13 cellular contexts compared by ENCODE assay signal in the genomic region with DNA sequence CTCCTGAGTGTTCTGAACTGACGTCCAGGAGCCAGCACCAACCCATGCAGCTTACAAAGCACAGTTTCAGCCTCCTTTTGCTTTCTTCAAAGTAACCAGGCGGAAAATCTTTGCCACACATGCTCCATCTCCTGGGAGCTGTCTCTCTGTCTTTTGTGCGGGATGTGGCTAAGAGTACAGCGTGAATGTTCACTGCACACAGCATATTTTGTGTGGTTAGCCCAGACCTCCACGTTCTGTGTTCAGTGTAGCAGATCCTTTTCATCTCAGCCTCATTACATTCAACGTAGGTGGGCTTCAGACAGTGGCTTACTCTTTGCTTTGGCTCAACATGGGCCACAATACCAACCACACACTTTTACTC.
DNase-seq lines count a peak whose midpoint lies in the region; ATAC-seq, FAIRE-seq and TF ChIP-seq lines count a peak whose summit lies in the region.
"Had no signal": no experiment of that assay in that cellular context is flagged by ENCODE, and none has a peak within 500 bp of the region (broad histone marks: within the 10 kb centered on the region; RNA-seq: fewer than 3 reads in every experiment).

No MANE protein-coding gene starts in this region.

- no peak for TF ChIP-seq POLR2A in H1 (IDR thresholded peaks at IDR 0.05; ENCODE audit: control extremely low read depth in 1 of 2, low read depth in 2 of 2, low read length in 2 of 2)

- no peak overlapping the region for H3K4ac ChIP-seq in H1 (replicated peaks; ENCODE audit: insufficient read length, low read depth, low read length)

- H3K23ac ChIP-seq in H1 (ENCODE audit: insufficient read length) = no peak overlapping the region

- H3K79me2 ChIP-seq in H1 (ENCODE audit: control insufficient read depth in 1 of 2, insufficient read depth in 2 of 2, low read length in 2 of 2) (no peaks in the 10 kb centered on the region), neural progenitor cell (ENCODE audit: low read depth) (no peaks in the 10 kb centered on the region), MM.1S (ENCODE audit: low read length) (peaks cover 99% of the 10 kb centered on the region)

- H4K20me1 ChIP-seq in H1 (replicated peaks in 1 of 2; ENCODE audit: control insufficient read depth in 1 of 2, insufficient read depth in 2 of 2, low read length in 2 of 2) (peaks cover 3 to 4% of the 10 kb centered on the region in 2 experiments), neural progenitor cell (ENCODE audit: low read depth) (peaks cover 10% of the 10 kb centered on the region), MM.1S (ENCODE audit: insufficient read depth, low read length) (peaks cover 23% of the 10 kb centered on the region)

- POLR2A ChIA-PET in H1 (lab: Charles Lee; ENCODE audit: partially characterized antibody) = interaction anchor here (0.6 to 1.5 kb wide), 4 partner anchors 21 to 170 kb away, joined by 3 read pairs; no protein-coding TSS in a partner anchor

- peaks cover 86% of the 10 kb centered on the region for H3K27me3 Mint-ChIP-seq in stimulated activated naive CD8-positive, alpha-beta T cell treated with anti-CD3 and anti-CD28 coated beads, Interleukin-15, amount 100 ng/mL, for 72 hours
- H3K27me3 Mint-ChIP-seq in neural progenitor cell (ENCODE audit: insufficient read depth, low read depth) = peaks cover 10% of the 10 kb centered on the region

- H3K9me3 Mint-ChIP-seq in stimulated activated naive CD8-positive, alpha-beta T cell treated with anti-CD3 and anti-CD28 coated beads, Interleukin-15, amount 100 ng/mL, for 72 hours = no peaks in the 10 kb centered on the region
- no peaks in the 10 kb centered on the region for H3K9me3 Mint-ChIP-seq in neural progenitor cell
- H3K9me3 Mint-ChIP-seq: activated naive CD8-positive, alpha-beta T cell treated with anti-CD3 and anti-CD28 coated beads for 36 hours had no signal

- H3K14ac ChIP-seq in H1 (ENCODE audit: insufficient read length) = no peak overlapping the region

- H4K5ac ChIP-seq in H1 (ENCODE audit: insufficient read length, low read depth, low read length) = peak overlapping the region; percentile 1

- no peak overlapping the region for H4K8ac ChIP-seq in H1 (ENCODE audit: extremely low read depth, insufficient read depth, low read length)

- H3K9ac ChIP-seq in H1 (replicated peaks in 1 of 4; ENCODE audit: extremely low read depth in 1 of 4, low read depth in 3 of 4, low read length in 3 of 4) (no peak overlapping the region), neural progenitor cell (no peak overlapping the region), MM.1S (ENCODE audit: low read length) (no peak overlapping the region)

- peak; percentile 22 for ATAC-seq in stimulated activated naive CD8-positive, alpha-beta T cell treated with anti-CD3 and anti-CD28 coated beads, Interleukin-15, amount 100 ng/mL, for 72 hours
- no peak for ATAC-seq in stimulated activated naive CD8-positive, alpha-beta T cell treated with anti-CD3 and anti-CD28 coated beads, Interleukin-15, Interleukin-2, amounts not matched to agents 100 U/mL and 50 U/mL, for 24 hours
- ATAC-seq in HG03565 (IDR thresholded peaks at IDR 0.05; ENCODE audit: unreplicated experiment) (no peak), GM19452 (IDR thresholded peaks at IDR 0.05; ENCODE audit: unreplicated experiment) (no peak)

- peaks cover 4% of the 10 kb centered on the region; the same call in 1 of the 2 replicates for H3K23me2 ChIP-seq in H1 (ENCODE audit: low read depth, low read length)

- no peak for TF ChIP-seq CTCF in H1 (IDR thresholded peaks at IDR 0.05; ENCODE audit: control extremely low read depth in 1 of 3, insufficient read depth in 1 of 3, low read depth in 1 of 3, low read length in 3 of 3)
- TF ChIP-seq CTCF in neural progenitor cell (IDR thresholded peaks at IDR 0.05) = no peak
- no peak for TF ChIP-seq CTCF in MM.1S (IDR thresholded peaks at IDR 0.05; ENCODE audit: low read length)

- H3F3A ChIP-seq in neural progenitor cell (ENCODE audit: low read depth) (peaks cover 18% of the 10 kb centered on the region), MM.1S (ENCODE audit: insufficient read depth, low read length) (no peaks in the 10 kb centered on the region)

- no peak overlapping the region for H4K91ac ChIP-seq in H1 (replicated peaks; ENCODE audit: insufficient read length, low read length)

- no peak for FAIRE-seq in H1 (lab: Jason Lieb, UNC)

- H3K27ac ChIP-seq in H1 (ENCODE audit: low read depth, low read length) (no peak overlapping the region), neural progenitor cell (peak overlapping the region; percentile 26), MM.1S (ENCODE audit: low read length) (no peak overlapping the region)

- H3K9me2 ChIP-seq in MM.1S (replicated peaks; ENCODE audit: insufficient read depth, low read length) = no peaks in the 10 kb centered on the region

- peaks cover 12 to 23% (median 17%) of the 10 kb centered on the region in 4 experiments for H3K4me1 ChIP-seq in H1 (replicated peaks in 1 of 4; ENCODE audit: control insufficient read depth in 3 of 4, insufficient read depth in 4 of 4, low read length in 3 of 4)
- peaks cover 24% of the 10 kb centered on the region for H3K4me1 ChIP-seq in neural progenitor cell
- no peaks in the 10 kb centered on the region for H3K4me1 ChIP-seq in MM.1S (ENCODE audit: low read length)

- TF ChIP-seq EP300 in H1 (IDR thresholded peaks at IDR 0.05; ENCODE audit: borderline replicate concordance in 1 of 2, low read depth in 2 of 2, low read length in 2 of 2) = no peak

- H3K27me3 ChIP-seq in H1 (replicated peaks in 1 of 4; ENCODE audit: control insufficient read depth in 3 of 4, extremely low read depth in 1 of 4, insufficient read depth in 3 of 4, low read length in 3 of 4) = no peaks in the 10 kb centered on the region
- no peaks in the 10 kb centered on the region for H3K27me3 ChIP-seq in neural progenitor cell
- H3K27me3 ChIP-seq in MM.1S (replicated peaks; ENCODE audit: insufficient read depth, low read length) = no peaks in the 10 kb centered on the region

- no peak for DNase-seq in stimulated activated naive CD8-positive, alpha-beta T cell treated with anti-CD3 and anti-CD28 coated beads, Interleukin-15, amount 100 ng/mL, for 72 hours
- no peak for DNase-seq in stimulated activated naive CD8-positive, alpha-beta T cell treated with anti-CD3 and anti-CD28 coated beads, Interleukin-15, Interleukin-2, amounts not matched to agents 100 U/mL and 50 U/mL, for 24 hours
- no peak for DNase-seq in H1 (ENCODE audit: low read depth in 1 of 2, low spot score in 2 of 2)
- DNase-seq in neural progenitor cell (ENCODE audit: low spot score) = peak; percentile 53
- no peak for DNase-seq in NCI-H2107 (lab: John Stamatoyannopoulos, UW)
- no peak for DNase-seq in MM.1S
- DNase-seq: activated naive CD8-positive, alpha-beta T cell treated with anti-CD3 and anti-CD28 coated beads for 36 hours; foreskin melanocyte; SHP77 treated with DMSO at 0.1 percent for 48 hours; stimulated activated CD4-positive, alpha-beta T cell treated with anti-CD3 and anti-CD28 coated beads, Interleukin-15, amount 100 ng/mL, for 24 hours; substantia nigra had no signal

- no peak overlapping the region for H3K27ac Mint-ChIP-seq in stimulated activated naive CD8-positive, alpha-beta T cell treated with anti-CD3 and anti-CD28 coated beads, Interleukin-15, amount 100 ng/mL, for 72 hours
- H3K27ac Mint-ChIP-seq in neural progenitor cell = peak overlapping the region; percentile 88
- H3K27ac Mint-ChIP-seq: activated naive CD8-positive, alpha-beta T cell treated with anti-CD3 and anti-CD28 coated beads for 36 hours had no signal

- H3K36me3 Mint-ChIP-seq in neural progenitor cell = no peaks in the 10 kb centered on the region
- H3K36me3 Mint-ChIP-seq: activated naive CD8-positive, alpha-beta T cell treated with anti-CD3 and anti-CD28 coated beads for 36 hours had no signal

- 0 out of 2 replicates have a peak overlapping the region, but pooled peaks have one; percentile 22 for H2BK15ac ChIP-seq in H1 (ENCODE audit: low read length)

- H3K4me3 ChIP-seq in H1 (ENCODE audit: extremely low read depth in 1 of 4, insufficient read depth in 2 of 4, low read depth in 3 of 4, low read length in 4 of 4) (no peak overlapping the region; a peak in 1 of 8 replicates), neural progenitor cell (no peak overlapping the region), MM.1S (ENCODE audit: low read length) (no peak overlapping the region)

- no peaks in the 10 kb centered on the region for H3K4me1 Mint-ChIP-seq in stimulated activated naive CD8-positive, alpha-beta T cell treated with anti-CD3 and anti-CD28 coated beads, Interleukin-15, amount 100 ng/mL, for 72 hours
- H3K4me1 Mint-ChIP-seq in neural progenitor cell = peaks cover 77% of the 10 kb centered on the region

- H3K79me1 ChIP-seq in H1 (ENCODE audit: low read depth, low read length) = no peaks in the 10 kb centered on the region; the same call in 1 of the 2 replicates

- H3K4me2 ChIP-seq in H1 (ENCODE audit: insufficient read depth in 1 of 2, low read depth in 2 of 2, low read length in 2 of 2) (peak overlapping the region; percentile 57 to 58), neural progenitor cell (peak overlapping the region; percentile 68), MM.1S (ENCODE audit: low read depth, low read length) (no peak overlapping the region)

- no peak overlapping the region for H2AFZ ChIP-seq in H1 (ENCODE audit: low read length)
- H2AFZ ChIP-seq in neural progenitor cell (replicated peaks) = no peak overlapping the region
- H2AFZ ChIP-seq in MM.1S (ENCODE audit: low read length) = no peak overlapping the region

- peak overlapping the region; percentile 21; the same call in 1 of the 2 replicates for H3K18ac ChIP-seq in H1 (ENCODE audit: extremely low read depth, low read length)

- no peak overlapping the region for H3K56ac ChIP-seq in H1 (replicated peaks; ENCODE audit: insufficient read length, low read depth, low read length)

- peak overlapping the region; percentile 28; the same call in 1 of the 2 replicates for H2BK5ac ChIP-seq in H1 (ENCODE audit: low read depth, low read length)

- H3K9me3 ChIP-seq in H1 (ENCODE audit: insufficient read depth in 2 of 2, low read depth in 1 of 2, low read length in 1 of 2) = no peaks in the 10 kb centered on the region
- no peaks in the 10 kb centered on the region for H3K9me3 ChIP-seq in neural progenitor cell (ENCODE audit: low read depth)
- no peaks in the 10 kb centered on the region for H3K9me3 ChIP-seq in MM.1S (replicated peaks; ENCODE audit: insufficient read depth, low read length)

- H3K36me3 ChIP-seq in H1 (ENCODE audit: control insufficient read depth in 2 of 4, insufficient read depth in 4 of 4, low read length in 3 of 4) (no peaks in the 10 kb centered on the region; a peak in 1 of 8 replicates), neural progenitor cell (no peaks in the 10 kb centered on the region), MM.1S (replicated peaks; ENCODE audit: insufficient read depth, low read length) (peaks cover 20% of the 10 kb centered on the region)

- H2AK5ac ChIP-seq in H1 (ENCODE audit: low read depth, low read length) = no peak overlapping the region

- no peak overlapping the region; the same call in 1 of the 2 replicates for H2BK12ac ChIP-seq in H1 (ENCODE audit: low read depth, low read length)

- TF ChIP-seq RAD21 in H1 (IDR thresholded peaks at IDR 0.05 in 1 of 2, conservative IDR thresholded peaks at IDR 0.05 in 1 of 2; ENCODE audit: low read depth in 2 of 2, low read length in 2 of 2) = no peak

- CTCF ChIA-PET in H1 (lab: Charles Lee; ENCODE audit: partially characterized antibody) = interaction anchor here (0.8 to 1.4 kb wide), 5 partner anchors 10 to 115 kb away, joined by 3 to 4 read pairs (median 4); no protein-coding TSS in a partner anchor

- H2BK20ac ChIP-seq in H1 (ENCODE audit: low read length) = no peak overlapping the region

- WGBS in H1 (ENCODE audit: extremely low coverage in 1 of 2, insufficient coverage in 1 of 2, insufficient read length in 1 of 2, insufficient replicate concordance in 2 of 2, low coverage in 1 of 2, low lambda C conversion rate in 2 of 2, missing lambda C conversion rate in 1 of 2), 2 experiments = 68% methylated on average over 6 of the region's 6 CpGs; no CpG with 5 or more reads in 1 of the 2 experiments

- no peak overlapping the region for H2BK120ac ChIP-seq in H1 (replicated peaks; ENCODE audit: low read depth, low read length)

- no peak overlapping the region for H3K4me3 Mint-ChIP-seq in stimulated activated naive CD8-positive, alpha-beta T cell treated with anti-CD3 and anti-CD28 coated beads, Interleukin-15, amount 100 ng/mL, for 72 hours
- peak overlapping the region; percentile 68 for H3K4me3 Mint-ChIP-seq in neural progenitor cell
- H3K4me3 Mint-ChIP-seq: activated naive CD8-positive, alpha-beta T cell treated with anti-CD3 and anti-CD28 coated beads for 36 hours had no signal
